ENCODE assay signal across 28 cellular contexts in genomic region chr2:18373081-18373480, GRCh38.
"Had no signal": no experiment of that assay in that cellular context is flagged by ENCODE, and none has a peak within 500 bp of the region (broad histone marks: within the 10 kb centered on the region; RNA-seq: fewer than 3 reads in every experiment).

No MANE protein-coding gene starts in this region.

- H3K4me3 Mint-ChIP-seq: naive thymus-derived CD4-positive, alpha-beta T cell; nephron progenitor cell; stimulated activated memory B cell treated with anti-CD40 and anti-IgM and Interleukin-4, amounts not matched to agents 10 μg/mL and 1 μg/mL and 100 μg/mL, for 72 hours had no signal

- ATAC-seq: esophagus mucosa; gastroesophageal sphincter; heart left ventricle; left lobe of liver; naive thymus-derived CD4-positive, alpha-beta T cell; psoas muscle; right cardiac atrium; stimulated activated memory B cell treated with anti-CD40 and anti-IgM and Interleukin-4, amounts not matched to agents 10 μg/mL and 1 μg/mL and 100 μg/mL, for 72 hours; stimulated activated naive CD8-positive, alpha-beta T cell treated with anti-CD3 and anti-CD28 coated beads, Interleukin-15, Interleukin-2, amounts not matched to agents 100 U/mL and 50 U/mL, for 24 hours had no signal

- H3K9me3 ChIP-seq: gastroesophageal sphincter, heart left ventricle, ovary, psoas muscle, sigmoid colon, testis, tibial artery, upper lobe of left lung had no signal

- H2AFZ ChIP-seq: hepatocyte had no signal

- H3K36me3 Mint-ChIP-seq: naive thymus-derived CD4-positive, alpha-beta T cell; stimulated activated memory B cell treated with anti-CD40 and anti-IgM and Interleukin-4, amounts not matched to agents 10 μg/mL and 1 μg/mL and 100 μg/mL, for 72 hours had no signal

- H3K4me1 Mint-ChIP-seq: naive thymus-derived CD4-positive, alpha-beta T cell; nephron progenitor cell; stimulated activated memory B cell treated with anti-CD40 and anti-IgM and Interleukin-4, amounts not matched to agents 10 μg/mL and 1 μg/mL and 100 μg/mL, for 72 hours had no signal

- H3K27me3 ChIP-seq: gastroesophageal sphincter, heart left ventricle, hepatocyte, ovary, sigmoid colon, testis, tibial artery, upper lobe of left lung had no signal

- H3K27ac Mint-ChIP-seq: naive thymus-derived CD4-positive, alpha-beta T cell; nephron progenitor cell; stimulated activated memory B cell treated with anti-CD40 and anti-IgM and Interleukin-4, amounts not matched to agents 10 μg/mL and 1 μg/mL and 100 μg/mL, for 72 hours had no signal

- H3K4me1 ChIP-seq: psoas muscle, testis had no signal

- DNase-seq: dorsolateral prefrontal cortex; effector CD4-positive, alpha-beta T cell; foreskin fibroblast; heart left ventricle; kidney; mesenchymal stem cell; midbrain; naive thymus-derived CD4-positive, alpha-beta T cell; nephron progenitor cell; nucleus accumbens; ovary; posterior cingulate gyrus; psoas muscle; right cardiac atrium; sigmoid colon; stimulated activated CD4-positive, alpha-beta T cell treated with anti-CD3 and anti-CD28 coated beads, Interleukin-4, amount 100 ng/mL, for 4 hours; stimulated activated naive CD8-positive, alpha-beta T cell treated with anti-CD3 and anti-CD28 coated beads, Interleukin-15, Interleukin-2, amounts not matched to agents 100 U/mL and 50 U/mL, for 24 hours; substantia nigra; testis; tibial artery; upper lobe of left lung had no signal

- H3K79me2 ChIP-seq: hepatocyte had no signal

- H3K27ac ChIP-seq: dorsolateral prefrontal cortex, epithelial cell of prostate, gastroesophageal sphincter, hepatocyte, ovary, psoas muscle, sigmoid colon, testis, tibial artery, upper lobe of left lung had no signal

- H3K9me3 Mint-ChIP-seq: naive thymus-derived CD4-positive, alpha-beta T cell; nephron progenitor cell; stimulated activated memory B cell treated with anti-CD40 and anti-IgM and Interleukin-4, amounts not matched to agents 10 μg/mL and 1 μg/mL and 100 μg/mL, for 72 hours had no signal

- H3K4me2 ChIP-seq: hepatocyte had no signal

- H3K4me3 ChIP-seq: dorsolateral prefrontal cortex, gastroesophageal sphincter, heart left ventricle, hepatocyte, lung, ovary, psoas muscle, sigmoid colon, testis, tibial artery, upper lobe of left lung had no signal

- H3K36me3 ChIP-seq: gastroesophageal sphincter, heart left ventricle, ovary, sigmoid colon, tibial artery, upper lobe of left lung had no signal
